Comparison of ENCODE assay signal across 20 cellular contexts in genomic region chr10:5095687-5096086, GRCh38. TPM values are rescaled to one million over a fixed set of nuclear protein-coding genes. Genes with fewer than 3 reads are reported as not detected.
DNase-seq lines count a peak whose midpoint lies in the region; ATAC-seq and TF ChIP-seq lines count a peak whose summit lies in the region.
"Had no signal": no experiment of that assay in that cellular context is flagged by ENCODE, and none has a peak within 500 bp of the region (broad histone marks: within the 10 kb centered on the region; RNA-seq: fewer than 3 reads in every experiment).

No MANE protein-coding gene starts in this region.

- H3K27me3 Mint-ChIP-seq in natural killer cell treated with Interleukin-12 subunit alpha and Interleukin-12 subunit beta and Interleukin-15 and Interleukin-18, amount 100 ng/mL, for 72 hours = no peaks in the 10 kb centered on the region
- H3K27me3 Mint-ChIP-seq: dendritic cell treated with granulocyte-macrophage colony-stimulating factor and Interleukin-4, amounts not matched to agents 40 ng/mL and 50 ng/mL, for 4 days had no signal

- peak overlapping the region; percentile 54 to 92 for H3K27ac Mint-ChIP-seq in natural killer cell treated with Interleukin-12 subunit alpha and Interleukin-12 subunit beta and Interleukin-15 and Interleukin-18, amount 100 ng/mL, for 72 hours
- H3K27ac Mint-ChIP-seq: dendritic cell treated with granulocyte-macrophage colony-stimulating factor and Interleukin-4, amounts not matched to agents 40 ng/mL and 50 ng/mL, for 4 days; naive B cell had no signal

- ATAC-seq in heart right ventricle (peak in 2 of 8 donors; percentile 29 to 37), Right ventricle myocardium inferior (no peak), HG03135 (IDR thresholded peaks at IDR 0.05; ENCODE audit: unreplicated experiment) (no peak), SK-N-SH treated with all-trans-retinoic acid at 6 μM for 48 hours (no peak)
- no peak for ATAC-seq in natural killer cell treated with Interleukin-12 subunit alpha and Interleukin-12 subunit beta and Interleukin-15 and Interleukin-18, amount 100 ng/mL, for 72 hours
- ATAC-seq: stimulated activated naive CD8-positive, alpha-beta T cell treated with anti-CD3 and anti-CD28 coated beads, Interleukin-15, Interleukin-2, amounts not matched to agents 100 U/mL and 50 U/mL, for 24 hours had no signal

- intact Hi-C loops in heart right ventricle (cut with DNase I) (loop anchor here in 7 of 10 donors (1.0 to 10.0 kb wide), 13 partner anchors 13 to 289 kb away; no protein-coding TSS in a partner anchor), Right ventricle myocardium inferior (cut with DNase I) (loop anchor here (2.0 to 5.0 kb wide), 2 partner anchors 25 to 78 kb away; no protein-coding TSS in a partner anchor), vagina (cut with DNase I) (loop anchor here (10.0 kb wide), 1 partner anchor 251 kb away; no protein-coding TSS in a partner anchor)

- TF ChIP-seq CTCF in heart right ventricle (IDR thresholded peaks at IDR 0.05) (no peak), fibroblast of pulmonary artery (IDR thresholded peaks at IDR 0.05; ENCODE audit: low read length, missing control alignments) (no peak), vagina (IDR thresholded peaks at IDR 0.05) (no peak)

- H3K9me3 Mint-ChIP-seq in natural killer cell treated with Interleukin-12 subunit alpha and Interleukin-12 subunit beta and Interleukin-15 and Interleukin-18, amount 100 ng/mL, for 72 hours = no peaks in the 10 kb centered on the region
- H3K9me3 Mint-ChIP-seq: dendritic cell treated with granulocyte-macrophage colony-stimulating factor and Interleukin-4, amounts not matched to agents 40 ng/mL and 50 ng/mL, for 4 days had no signal

- H3K27me3 ChIP-seq in heart right ventricle (no peaks in the 10 kb centered on the region), vagina (no peaks in the 10 kb centered on the region)

- H3K4me3 ChIP-seq in heart right ventricle (peak overlapping the region in 9 of 10 donors; percentile 19 to 68 (median 62)), fibroblast of pulmonary artery (replicated peaks; ENCODE audit: low read depth, low read length) (peak overlapping the region; percentile 68), vagina (peak overlapping the region in 1 of 2 donors; percentile 42)

- peaks cover 6% of the 10 kb centered on the region for H3K36me3 Mint-ChIP-seq in natural killer cell treated with Interleukin-12 subunit alpha and Interleukin-12 subunit beta and Interleukin-15 and Interleukin-18, amount 100 ng/mL, for 72 hours
- H3K36me3 Mint-ChIP-seq: naive B cell had no signal

- TF ChIP-seq POLR2A in vagina (IDR thresholded peaks at IDR 0.05) = no peak

- 61 to 79% methylated on average over 4 of the region's 4 CpGs for WGBS in heart right ventricle, 2 donors

- H3K4me1 ChIP-seq in heart right ventricle (peaks cover 0 to 23% (median 0%) of the 10 kb centered on the region in 9 donors), vagina (no peaks in the 10 kb centered on the region)

- DNase-seq in heart right ventricle = no peak
- no peak for DNase-seq in Right ventricle myocardium inferior (ENCODE audit: missing footprints)
- no peak for DNase-seq in fibroblast of pulmonary artery (ENCODE audit: low read depth)
- DNase-seq in natural killer cell treated with Interleukin-12 subunit alpha and Interleukin-12 subunit beta and Interleukin-15 and Interleukin-18, amount 100 ng/mL, for 72 hours (ENCODE audit: low spot score) = no peak
- DNase-seq in vagina (ENCODE audit: extremely low spot score in 2 of 2) = no peak
- no peak for DNase-seq in SW480 (ENCODE audit: low spot score)
- DNase-seq: ACHN; activated CD4-positive, alpha-beta T cell treated with anti-CD3 and anti-CD28 coated beads for 48 hours; GOT3; Karpas-422; naive B cell; NCI-H187; NCI-H524 treated with DMSO at 0.1 percent for 48 hours; retina; stimulated activated naive CD8-positive, alpha-beta T cell treated with anti-CD3 and anti-CD28 coated beads, Interleukin-15, Interleukin-2, amounts not matched to agents 100 U/mL and 50 U/mL, for 24 hours; T-helper 9 cell had no signal

- H3K27ac ChIP-seq in heart right ventricle = peak overlapping the region in 7 of 10 donors; percentile 9 to 83 (median 61)
- peak overlapping the region; percentile 57 for H3K27ac ChIP-seq in vagina
- H3K27ac ChIP-seq: RWPE1 had no signal

- H3K4me3 Mint-ChIP-seq in natural killer cell treated with Interleukin-12 subunit alpha and Interleukin-12 subunit beta and Interleukin-15 and Interleukin-18, amount 100 ng/mL, for 72 hours = peak overlapping the region; percentile 85
- H3K4me3 Mint-ChIP-seq: dendritic cell treated with granulocyte-macrophage colony-stimulating factor and Interleukin-4, amounts not matched to agents 40 ng/mL and 50 ng/mL, for 4 days had no signal

- H3K36me3 ChIP-seq in heart right ventricle (peaks cover 0 to 41% (median 17%) of the 10 kb centered on the region in 9 donors), vagina (peaks cover 0 to 15% of the 10 kb centered on the region in 2 donors)

- peaks cover 0 to 10% (median 0%) of the 10 kb centered on the region in 11 donors for H3K9me3 ChIP-seq in heart right ventricle
- no peaks in the 10 kb centered on the region for H3K9me3 ChIP-seq in vagina

- H3K4me1 Mint-ChIP-seq in natural killer cell treated with Interleukin-12 subunit alpha and Interleukin-12 subunit beta and Interleukin-15 and Interleukin-18, amount 100 ng/mL, for 72 hours (ENCODE audit: low read depth in 2 of 2) = peaks cover 10 to 22% of the 10 kb centered on the region in 2 donors

TF ChIP-seq in SK-N-SH treated with all-trans-retinoic acid at 6 μM for 48 hours, 23 proteins besides CTCF, POLR2A, EP300 and RAD21:
- no peak for TF ChIP-seq OSR1 (CRISPR knock-in tag; IDR thresholded peaks at IDR 0.05)
- TF ChIP-seq ZFP30 (CRISPR knock-in tag; IDR thresholded peaks at IDR 0.05) = no peak
- TF ChIP-seq ZNF70 (CRISPR knock-in tag; IDR thresholded peaks at IDR 0.05) = no peak
- no peak for TF ChIP-seq TCF4 (CRISPR knock-in tag; IDR thresholded peaks at IDR 0.05; ENCODE audit: borderline replicate concordance)
- TF ChIP-seq CSDC2 (CRISPR knock-in tag; IDR thresholded peaks at IDR 0.05) = no peak
- no peak for TF ChIP-seq BACH2 (CRISPR knock-in tag; IDR thresholded peaks at IDR 0.05; ENCODE audit: borderline replicate concordance)
TF ChIP-seq in SK-N-SH treated with all-trans-retinoic acid at 6 μM for 48 hours: peak in this region for 0.

RNA-seq across cellular contexts. Expression of gene AKR1C3, which starts 1.5 kb away (rescaled TPM):
- total RNA-seq in heart right ventricle (10 to 100 TPM in 9 of 10 donors, 1 to 10 TPM in 1; 8.2 to 30.6 (median 18.9) TPM), Right ventricle myocardium inferior (40.5 TPM), vagina (45.4 TPM)
- 10 to 100 TPM; 23.2 to 27.8 TPM for polyA plus RNA-seq in heart right ventricle
- 10 to 100 TPM in 1 of 2 donors, 1 to 10 TPM in 1; 3.8 to 37.0 TPM for total RNA-seq in natural killer cell treated with Interleukin-12 subunit alpha and Interleukin-12 subunit beta and Interleukin-15 and Interleukin-18, amount 100 ng/mL, for 72 hours
